ENCODE assay signal across 15 cellular contexts in genomic region chr9:115590016-115590415, GRCh38.
DNase-seq lines count a peak whose midpoint lies in the region; ATAC-seq and TF ChIP-seq lines count a peak whose summit lies in the region.
"Had no signal": no experiment of that assay in that cellular context is flagged by ENCODE, and none has a peak within 500 bp of the region (broad histone marks: within the 10 kb centered on the region; RNA-seq: fewer than 3 reads in every experiment).

No MANE protein-coding gene starts in this region.

- peaks cover 5% of the 10 kb centered on the region; the same call in 1 of the 2 replicates for H3K9me3 ChIP-seq in BLaER1
- H3K9me3 ChIP-seq: Peyer's patch had no signal

- peaks cover 15% of the 10 kb centered on the region for H3K9me3 Mint-ChIP-seq in nephron progenitor cell

- peaks cover 26% of the 10 kb centered on the region for H3K4me1 ChIP-seq in BLaER1
- H3K4me1 ChIP-seq: Peyer's patch had no signal

- peak overlapping the region; percentile 27; the same call in 1 of the 2 replicates for H3K27ac ChIP-seq in BLaER1
- H3K27ac ChIP-seq: Peyer's patch had no signal

- H3K27me3 Mint-ChIP-seq in nephron progenitor cell (ENCODE audit: low read depth, poor library complexity): no peaks in the 10 kb centered on the region

- H3K27ac Mint-ChIP-seq in nephron progenitor cell: peak overlapping the region; percentile 56
- H3K27ac Mint-ChIP-seq: activated CD4-positive, alpha-beta T cell treated with anti-CD3 and anti-CD28 coated beads for 36 hours had no signal

- H3K4me3 Mint-ChIP-seq in nephron progenitor cell: no peak overlapping the region
- H3K4me3 Mint-ChIP-seq: activated CD4-positive, alpha-beta T cell treated with anti-CD3 and anti-CD28 coated beads for 36 hours had no signal

- no peaks in the 10 kb centered on the region for H3K27me3 ChIP-seq in BLaER1
- H3K27me3 ChIP-seq: Peyer's patch had no signal

- no peaks in the 10 kb centered on the region for H4K20me1 ChIP-seq in BLaER1

- no peak overlapping the region for H3K9ac ChIP-seq in BLaER1

- no peak for TF ChIP-seq CTCF in epithelial cell of esophagus (IDR thresholded peaks at IDR 0.05; ENCODE audit: insufficient read depth, low read depth, low read length, missing control alignments)
- TF ChIP-seq CTCF in nephron progenitor cell (IDR thresholded peaks at IDR 0.05): no peak

- H3K36me3 ChIP-seq in BLaER1: no peaks in the 10 kb centered on the region
- H3K36me3 ChIP-seq: Peyer's patch had no signal

- ATAC-seq in HG03432 (IDR thresholded peaks at IDR 0.05; ENCODE audit: unreplicated experiment): no peak
- no peak for ATAC-seq in GM21786 (IDR thresholded peaks at IDR 0.05; ENCODE audit: unreplicated experiment)
- ATAC-seq: activated CD4-positive, alpha-beta T cell treated with anti-CD3 and anti-CD28 coated beads for 36 hours had no signal

- H3K36me3 Mint-ChIP-seq in nephron progenitor cell (ENCODE audit: low read depth): no peaks in the 10 kb centered on the region

- H3K4me3 ChIP-seq in BLaER1: no peak overlapping the region
- H3K4me3 ChIP-seq in epithelial cell of esophagus (ENCODE audit: low read length): no peak overlapping the region
- H3K4me3 ChIP-seq: Peyer's patch had no signal

- H3K4me2 ChIP-seq in BLaER1: peak overlapping the region; percentile 49

- peaks cover 42% of the 10 kb centered on the region for H3K4me1 Mint-ChIP-seq in nephron progenitor cell
- H3K4me1 Mint-ChIP-seq: activated CD4-positive, alpha-beta T cell treated with anti-CD3 and anti-CD28 coated beads for 36 hours had no signal

- DNase-seq in NCI-H226: peak; percentile 97
- DNase-seq in epithelial cell of esophagus (ENCODE audit: low read depth): peak; percentile 75
- no peak for DNase-seq in nephron progenitor cell
- DNase-seq in hypothalamus (lab: John Stamatoyannopoulos, UW): no peak
- no peak for DNase-seq in iPS-NIHi11 (ENCODE audit: low spot score)
- DNase-seq: activated CD4-positive, alpha-beta T cell treated with anti-CD3 and anti-CD28 coated beads for 36 hours; activated effector memory CD4-positive, alpha-beta T cell treated with anti-CD3 and anti-CD28 coated beads, Interleukin-2, amount 50 U/mL, for 16 hours; DND-41; effector CD4-positive, alpha-beta T cell; NCI-H1436; Peyer's patch; posterior cingulate gyrus had no signal

Comparison
In these comparisons a context has a peak if more than half of its experiments do, and no peak if none do; other contexts are left out.
1. DNase-seq: peak in NCI-H226 (single experiment) and epithelial cell of esophagus (single experiment); none in nephron progenitor cell (single experiment), hypothalamus (0 of 51) and iPS-NIHi11 (single experiment).